In the genomic region with DNA sequence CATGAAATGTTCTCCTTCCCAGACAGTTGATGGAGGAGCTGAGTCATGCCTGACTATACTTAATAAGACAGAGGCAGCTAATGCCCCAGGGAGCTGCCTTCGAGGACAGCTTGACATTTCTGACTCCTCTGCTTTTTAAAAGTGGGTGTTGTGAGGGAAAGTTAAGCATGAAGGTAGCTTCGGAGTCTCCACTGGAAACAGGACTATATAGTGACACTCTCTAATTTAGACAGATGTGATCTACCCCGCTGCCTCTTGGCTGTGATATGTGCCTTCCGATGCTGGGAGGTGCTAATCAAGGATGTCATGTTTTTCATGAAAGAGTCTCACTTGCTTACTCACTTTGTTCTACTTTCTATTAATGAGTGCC, we compare ENCODE assay signal across 8 cellular contexts.
A peak's percentile ranks its signal among the peaks of the same experiment; 100 is the strongest.
DNase-seq lines count a peak whose midpoint lies in the region; ATAC-seq, FAIRE-seq and TF ChIP-seq lines count a peak whose summit lies in the region.

No MANE protein-coding gene starts in this region.

- H3K4me3 ChIP-seq in A549, result no peak overlapping the region
- H3K4me3 ChIP-seq in thymus (ENCODE audit: low read length), result no peak overlapping the region

- no peak for TF ChIP-seq CTCF in A549 (IDR thresholded peaks at IDR 0.05)

- FAIRE-seq in A549 (lab: Jason Lieb, UNC), result no peak

- H3K9me3 ChIP-seq in A549 (no peaks in the 10 kb centered on the region), thymus (ENCODE audit: control insufficient read depth) (no peaks in the 10 kb centered on the region)

- H3K27ac ChIP-seq in A549, result peak overlapping the region; percentile 84 to 92
- H3K27ac ChIP-seq in thymus (ENCODE audit: low read depth), result peak overlapping the region; percentile 11

- TF ChIP-seq POLR2A in A549 (IDR thresholded peaks at IDR 0.05; ENCODE audit: low read length), result no peak

- no peak for TF ChIP-seq EP300 in A549 (IDR thresholded peaks at IDR 0.05)

- H3K27me3 ChIP-seq in thymus (ENCODE audit: control insufficient read depth, insufficient read depth), result no peaks in the 10 kb centered on the region

- CTCF ChIA-PET in A549 (lab: Yijun Ruan, JAX), result interaction anchor here (0.5 to 1.5 kb wide), 2 partner anchors 19 to 355 kb away, joined by 3 to 4 read pairs; no protein-coding TSS in a partner anchor

- H3K36me3 ChIP-seq in thymus (ENCODE audit: control insufficient read depth, insufficient read depth), result no peaks in the 10 kb centered on the region

- WGBS in A549 (ENCODE audit: missing lambda C conversion rate), result 41% methylated on average over 4 of the region's 4 CpGs
- WGBS in thymus, result 41% methylated on average over 4 of the region's 4 CpGs

- H3K4me2 ChIP-seq in A549, result peak overlapping the region; percentile 73

- DNase-seq in A549 (ENCODE audit: low read depth in 1 of 2, low spot score in 1 of 2) (peak; percentile 31 to 51), hepatic stellate cell (ENCODE audit: low spot score) (peak; percentile 38)
- DNase-seq in activated CD4-positive, alpha-beta T cell treated with anti-CD3 and anti-CD28 coated beads, Interleukin-2, amount 50 U/mL, for 48 hours, result peak; percentile 37 to 51

- no peak for TF ChIP-seq RAD21 in A549 (conservative IDR thresholded peaks at IDR 0.05 in 1 of 2, IDR thresholded peaks at IDR 0.05 in 1 of 2)

- H3K4me1 ChIP-seq in A549, result peaks cover 37% of the 10 kb centered on the region
- no peaks in the 10 kb centered on the region for H3K4me1 ChIP-seq in thymus (ENCODE audit: control insufficient read depth, insufficient read depth, low read length)

- POLR2A ChIA-PET in A549 (lab: Yijun Ruan, JAX), result no interaction called here

- ATAC-seq in A549 (peak; percentile 80), GM18873 (IDR thresholded peaks at IDR 0.05; ENCODE audit: low FRiP score, unreplicated experiment) (peak; percentile 94), HG03342 (IDR thresholded peaks at IDR 0.05; ENCODE audit: unreplicated experiment) (peak; percentile 84), GM18519 (IDR thresholded peaks at IDR 0.05; ENCODE audit: low FRiP score, unreplicated experiment) (no peak), GM19328 (IDR thresholded peaks at IDR 0.05; ENCODE audit: unreplicated experiment) (no peak)

TF ChIP-seq in A549, 52 proteins besides CTCF, POLR2A, EP300 and RAD21:
- TF ChIP-seq POLR2AphosphoS2 (conservative IDR thresholded peaks at IDR 0.05; ENCODE audit: low read length), result no peak
- TF ChIP-seq JUN (IDR thresholded peaks at IDR 0.05), result no peak
- TF ChIP-seq FOSL2 (IDR thresholded peaks at IDR 0.05), result no peak
- TF ChIP-seq FOSL2 (CRISPR knock-in tag; IDR thresholded peaks at IDR 0.05), result peak; percentile 37
- TF ChIP-seq ZFP36 (IDR thresholded peaks at IDR 0.05; ENCODE audit: borderline replicate concordance, partially characterized antibody), result no peak
- TF ChIP-seq GATA3 (IDR thresholded peaks at IDR 0.05; ENCODE audit: borderline replicate concordance), result no peak
- no peak for TF ChIP-seq KDM5A (IDR thresholded peaks at IDR 0.05)
- TF ChIP-seq E2F6 (IDR thresholded peaks at IDR 0.05; ENCODE audit: borderline replicate concordance, low read depth), result 0 out of 2 replicates have a peak, but pooled peaks have one; percentile 46
- no peak for TF ChIP-seq MAZ (IDR thresholded peaks at IDR 0.05; ENCODE audit: borderline replicate concordance, low read depth, low read length)
- TF ChIP-seq, protein P1, sequence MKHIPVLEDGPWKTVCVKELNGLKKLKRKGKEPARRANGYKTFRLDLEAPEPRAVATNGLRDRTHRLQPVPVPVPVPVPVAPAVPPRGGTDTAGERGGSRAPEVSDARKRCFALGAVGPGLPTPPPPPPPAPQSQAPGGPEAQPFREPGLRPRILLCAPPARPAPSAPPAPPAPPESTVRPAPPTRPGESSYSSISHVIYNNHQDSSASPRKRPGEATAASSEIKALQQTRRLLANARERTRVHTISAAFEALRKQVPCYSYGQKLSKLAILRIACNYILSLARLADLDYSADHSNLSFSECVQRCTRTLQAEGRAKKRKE (CRISPR knock-in tag; IDR thresholded peaks at IDR 0.05; ENCODE audit: low read depth), result 0 out of 2 replicates have a peak, but pooled peaks have one; percentile 49
- TF ChIP-seq SREBF2 (IDR thresholded peaks at IDR 0.05), result no peak
- TF ChIP-seq ZNF302 (CRISPR knock-in tag; IDR thresholded peaks at IDR 0.05), result no peak
- TF ChIP-seq HDAC2 (IDR thresholded peaks at IDR 0.05), result no peak
- no peak for TF ChIP-seq CHD4 (IDR thresholded peaks at IDR 0.05; ENCODE audit: borderline replicate concordance)
- no peak for TF ChIP-seq ZSCAN20 (CRISPR knock-in tag; IDR thresholded peaks at IDR 0.05)
- TF ChIP-seq, protein P2, sequence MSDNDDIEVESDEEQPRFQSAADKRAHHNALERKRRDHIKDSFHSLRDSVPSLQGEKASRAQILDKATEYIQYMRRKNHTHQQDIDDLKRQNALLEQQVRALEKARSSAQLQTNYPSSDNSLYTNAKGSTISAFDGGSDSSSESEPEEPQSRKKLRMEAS (IDR thresholded peaks at IDR 0.05), result peak; percentile 59; the same call in 1 of the 2 replicates
- TF ChIP-seq NR3C1 (IDR thresholded peaks at IDR 0.05), result no peak
- no peak for TF ChIP-seq CHD2 (IDR thresholded peaks at IDR 0.05; ENCODE audit: low read length, partially characterized antibody)
- peak; percentile 49 for TF ChIP-seq MAFK (IDR thresholded peaks at IDR 0.05; ENCODE audit: partially characterized antibody)
- 0 out of 2 replicates have a peak, but pooled peaks have one; percentile 26 for TF ChIP-seq NFE2L2 (conservative IDR thresholded peaks at IDR 0.05; ENCODE audit: low read length)
- TF ChIP-seq TFCP2L1 (CRISPR knock-in tag; IDR thresholded peaks at IDR 0.05), result peak; percentile 29; the same call in 1 of the 2 replicates
- TF ChIP-seq MYC (IDR thresholded peaks at IDR 0.05; ENCODE audit: borderline replicate concordance, low read length), result no peak

Comparison
In these comparisons a context has a peak if more than half of its experiments do, and no peak if none do; other contexts are left out.
1. ATAC-seq: peak in A549 (2 of 2), GM18873 (single experiment) and HG03342 (single experiment); none in GM18519 (single experiment) and GM19328 (single experiment).
2. Peak in every context shown above with its lines, with median percentiles within 50 percentile points of each other: DNase-seq.